Comparison of ENCODE assay signal across 1 cellular context in genomic region chr6:149328083-149328482, GRCh38.
TF ChIP-seq lines count a peak whose summit lies in the region.

No MANE protein-coding gene starts in this region.

TF ChIP-seq in IMR-90, 13 proteins besides CTCF, POLR2A, EP300 and RAD21:
- TF ChIP-seq SMC3 (IDR thresholded peaks at IDR 0.05; ENCODE audit: low read depth, low read length) = no peak
- no peak for TF ChIP-seq NFE2L2 (IDR thresholded peaks at IDR 0.05; ENCODE audit: low read depth, low read length)
- TF ChIP-seq CEBPB (IDR thresholded peaks at IDR 0.05; ENCODE audit: low read depth, low read length) = no peak
- TF ChIP-seq, protein P1, sequence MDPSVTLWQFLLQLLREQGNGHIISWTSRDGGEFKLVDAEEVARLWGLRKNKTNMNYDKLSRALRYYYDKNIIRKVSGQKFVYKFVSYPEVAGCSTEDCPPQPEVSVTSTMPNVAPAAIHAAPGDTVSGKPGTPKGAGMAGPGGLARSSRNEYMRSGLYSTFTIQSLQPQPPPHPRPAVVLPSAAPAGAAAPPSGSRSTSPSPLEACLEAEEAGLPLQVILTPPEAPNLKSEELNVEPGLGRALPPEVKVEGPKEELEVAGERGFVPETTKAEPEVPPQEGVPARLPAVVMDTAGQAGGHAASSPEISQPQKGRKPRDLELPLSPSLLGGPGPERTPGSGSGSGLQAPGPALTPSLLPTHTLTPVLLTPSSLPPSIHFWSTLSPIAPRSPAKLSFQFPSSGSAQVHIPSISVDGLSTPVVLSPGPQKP (IDR thresholded peaks at IDR 0.05; ENCODE audit: borderline replicate concordance, low read depth, low read length) = no peak
- no peak for TF ChIP-seq MXI1 (IDR thresholded peaks at IDR 0.05; ENCODE audit: borderline replicate concordance, low read depth, low read length)
- TF ChIP-seq, protein P2, sequence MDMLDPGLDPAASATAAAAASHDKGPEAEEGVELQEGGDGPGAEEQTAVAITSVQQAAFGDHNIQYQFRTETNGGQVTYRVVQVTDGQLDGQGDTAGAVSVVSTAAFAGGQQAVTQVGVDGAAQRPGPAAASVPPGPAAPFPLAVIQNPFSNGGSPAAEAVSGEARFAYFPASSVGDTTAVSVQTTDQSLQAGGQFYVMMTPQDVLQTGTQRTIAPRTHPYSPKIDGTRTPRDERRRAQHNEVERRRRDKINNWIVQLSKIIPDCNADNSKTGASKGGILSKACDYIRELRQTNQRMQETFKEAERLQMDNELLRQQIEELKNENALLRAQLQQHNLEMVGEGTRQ (IDR thresholded peaks at IDR 0.05; ENCODE audit: low read depth, low read length) = no peak
- no peak for TF ChIP-seq MAFK (IDR thresholded peaks at IDR 0.05; ENCODE audit: low read depth, low read length)
- TF ChIP-seq BHLHE40 (IDR thresholded peaks at IDR 0.05; ENCODE audit: low read depth, low read length) = no peak
- TF ChIP-seq FOS (IDR thresholded peaks at IDR 0.05; ENCODE audit: low read depth, low read length) = no peak
- TF ChIP-seq RCOR1 (IDR thresholded peaks at IDR 0.05; ENCODE audit: insufficient replicate concordance, low read length) = no peak
- no peak for TF ChIP-seq CHD1 (IDR thresholded peaks at IDR 0.05; ENCODE audit: low read depth, low read length)
- no peak for TF ChIP-seq RFX5 (IDR thresholded peaks at IDR 0.05; ENCODE audit: low read depth, low read length)
- no peak for TF ChIP-seq MAZ (IDR thresholded peaks at IDR 0.05; ENCODE audit: borderline replicate concordance, low read depth, low read length)
